21 cellular contexts compared by ENCODE assay signal in genomic region chr3:9062570-9062969, GRCh38.
"Had no signal": no experiment of that assay in that cellular context is flagged by ENCODE, and none has a peak within 500 bp of the region (broad histone marks: within the 10 kb centered on the region; RNA-seq: fewer than 3 reads in every experiment).

No MANE protein-coding gene starts in this region.

- H3K36me3 ChIP-seq: SJSA1 had no signal

- H3K9me3 ChIP-seq: SJSA1 had no signal

- H3K4me1 ChIP-seq: SJSA1 had no signal

- H3K4me3 ChIP-seq: SJSA1, SK-N-MC had no signal

- H3K27ac ChIP-seq: SJSA1, SK-N-MC had no signal

- H3K27me3 ChIP-seq: SJSA1 had no signal

- FAIRE-seq: RCC 7860 had no signal

- DNase-seq: Karpas-422, KG1, MM.1S, NCI-H1092 treated with DMSO at 0.1 percent for 48 hours, NCI-H1436, NCI-H187, NCI-H2029, NCI-H2081 treated with DMSO at 0.1 percent for 48 hours, NCI-H2171, NCI-H226, NCI-H446, NCI-H510A, NCI-H524 treated with DMSO at 0.1 percent for 48 hours, NCI-H69, NCI-H774, Right ventricle myocardium superior, RPMI8226, SIG-M5 had no signal
